In genomic region chr4:152258391-152258790, GRCh38 we compare ENCODE assay signal across 1 cellular context.
TF ChIP-seq lines count a peak whose summit lies in the region.

No MANE protein-coding gene starts in this region.

TF ChIP-seq in GM23338, 12 proteins besides CTCF, POLR2A, EP300 and RAD21:
- TF ChIP-seq ZNF462 (CRISPR knock-in tag; IDR thresholded peaks at IDR 0.05) (no peak), REST (IDR thresholded peaks at IDR 0.05; ENCODE audit: unreplicated experiment) (no peak), NANOG (IDR thresholded peaks at IDR 0.05; ENCODE audit: borderline replicate concordance) (no peak), EZH2phosphoT487 (IDR thresholded peaks at IDR 0.05; ENCODE audit: unreplicated experiment) (no peak), CREB1 (CRISPR knock-in tag; IDR thresholded peaks at IDR 0.05; ENCODE audit: low read depth) (no peak), STAT1 (IDR thresholded peaks at IDR 0.05; ENCODE audit: unreplicated experiment) (no peak), ZNF114 (CRISPR knock-in tag; IDR thresholded peaks at IDR 0.05) (no peak), EZH2 (IDR thresholded peaks at IDR 0.05; ENCODE audit: low read depth, unreplicated experiment) (no peak), ZNF331 (CRISPR knock-in tag; IDR thresholded peaks at IDR 0.05; ENCODE audit: low read depth) (no peak), JUNB (IDR thresholded peaks at IDR 0.05; ENCODE audit: unreplicated experiment) (no peak)
- TF ChIP-seq, protein P1, sequence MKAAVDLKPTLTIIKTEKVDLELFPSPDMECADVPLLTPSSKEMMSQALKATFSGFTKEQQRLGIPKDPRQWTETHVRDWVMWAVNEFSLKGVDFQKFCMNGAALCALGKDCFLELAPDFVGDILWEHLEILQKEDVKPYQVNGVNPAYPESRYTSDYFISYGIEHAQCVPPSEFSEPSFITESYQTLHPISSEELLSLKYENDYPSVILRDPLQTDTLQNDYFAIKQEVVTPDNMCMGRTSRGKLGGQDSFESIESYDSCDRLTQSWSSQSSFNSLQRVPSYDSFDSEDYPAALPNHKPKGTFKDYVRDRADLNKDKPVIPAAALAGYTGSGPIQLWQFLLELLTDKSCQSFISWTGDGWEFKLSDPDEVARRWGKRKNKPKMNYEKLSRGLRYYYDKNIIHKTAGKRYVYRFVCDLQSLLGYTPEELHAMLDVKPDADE (IDR thresholded peaks at IDR 0.05) = no peak
